ENCODE assay signal across 5 cellular contexts in the genomic region with DNA sequence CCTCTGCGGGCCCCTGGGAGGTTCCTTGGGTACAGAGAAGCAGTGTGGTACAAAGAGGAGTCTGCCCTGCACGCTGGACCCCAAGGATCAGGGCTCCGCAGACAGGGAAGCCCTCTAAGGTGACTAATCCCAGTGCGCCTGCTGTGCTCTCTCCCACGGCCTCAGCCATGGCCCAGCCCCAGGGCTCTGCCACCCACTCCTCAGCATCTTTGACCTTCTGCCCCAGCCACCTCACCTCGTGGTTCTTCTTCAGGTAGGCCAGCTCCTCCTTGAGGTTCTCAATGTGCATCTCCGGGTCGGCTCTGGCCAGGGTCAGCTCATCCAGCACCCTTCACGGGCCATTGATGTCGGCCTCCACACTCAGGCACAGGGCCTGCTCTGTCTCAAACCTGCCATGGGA. TPM values are rescaled to one million over a fixed set of nuclear protein-coding genes. Genes with fewer than 3 reads are reported as not detected.
"Had no signal": no experiment of that assay in that cellular context is flagged by ENCODE, and none has a peak within 500 bp of the region (broad histone marks: within the 10 kb centered on the region; RNA-seq: fewer than 3 reads in every experiment).

No MANE protein-coding gene starts in this region.

RNA-seq across cellular contexts. Expression of gene LGALS9B, which starts 47.8 kb away (rescaled TPM):
- total RNA-seq: M059J, PC-3, Right ventricle myocardium superior, SJSA1 had no signal
- polyA plus RNA-seq: SK-N-SH had no signal
